In genomic region chr22:30490399-30490798, GRCh38 we compare ENCODE assay signal across 2 cellular contexts.
TF ChIP-seq lines count a peak whose summit lies in the region.

No MANE protein-coding gene starts in this region.

TF ChIP-seq in HEK293T, 16 proteins besides CTCF, POLR2A, EP300 and RAD21:
- TF ChIP-seq SUZ12 (IDR thresholded peaks at IDR 0.05) (no peak), CTBP1 (IDR thresholded peaks at IDR 0.05; ENCODE audit: borderline replicate concordance) (no peak), ZNF384 (IDR thresholded peaks at IDR 0.05) (no peak), NFRKB (IDR thresholded peaks at IDR 0.05) (no peak), FOXM1 (IDR thresholded peaks at IDR 0.05; ENCODE audit: borderline replicate concordance) (no peak), PKNOX1 (IDR thresholded peaks at IDR 0.05) (no peak), SP1 (IDR thresholded peaks at IDR 0.05) (no peak)

TF ChIP-seq in HepG2, 621 proteins besides CTCF, POLR2A, EP300 and RAD21:
- TF ChIP-seq XRCC5 (optimal IDR thresholded peaks at IDR 0.05; ENCODE audit: low read length) (peak; percentile 25), ZNF713 (CRISPR knock-in tag; IDR thresholded peaks at IDR 0.05) (no peak), ZNF124 (CRISPR knock-in tag; IDR thresholded peaks at IDR 0.05) (no peak), ZNF687 (CRISPR knock-in tag; IDR thresholded peaks at IDR 0.05) (0 out of 2 replicates have a peak, but pooled peaks have one; percentile 9), SALL1 (CRISPR knock-in tag; IDR thresholded peaks at IDR 0.05) (peak; percentile 30; the same call in 1 of the 2 replicates), ZFX (CRISPR knock-in tag; IDR thresholded peaks at IDR 0.05; ENCODE audit: low read depth) (0 out of 2 replicates have a peak, but pooled peaks have one; percentile 17), MAFG (CRISPR knock-in tag; IDR thresholded peaks at IDR 0.05) (no peak), RFXAP (CRISPR knock-in tag; IDR thresholded peaks at IDR 0.05; ENCODE audit: borderline replicate concordance) (no peak), KDM2A (CRISPR knock-in tag; IDR thresholded peaks at IDR 0.05; ENCODE audit: borderline replicate concordance, low read depth) (0 out of 2 replicates have a peak, but pooled peaks have one; percentile 35), TEAD3 (CRISPR knock-in tag; optimal IDR thresholded peaks at IDR 0.05; ENCODE audit: borderline replicate concordance) (peak; percentile 20), ZNF768 (CRISPR knock-in tag; IDR thresholded peaks at IDR 0.05) (peak; percentile 44; the same call in 1 of the 2 replicates), STAG1 (CRISPR knock-in tag; IDR thresholded peaks at IDR 0.05) (peak; percentile 66)
